ENCODE assay signal across 8 cellular contexts in genomic region chr7:94395141-94396041, GRCh38. TPM values are rescaled to one million over a fixed set of nuclear protein-coding genes. Genes with fewer than 3 reads are reported as not detected.
DNase-seq lines count a peak whose midpoint lies in the region; ATAC-seq, FAIRE-seq and TF ChIP-seq lines count a peak whose summit lies in the region.

No MANE protein-coding gene starts in this region.

- peaks cover 3% of the 10 kb centered on the region for H3K27me3 Mint-ChIP-seq in activated T-helper 2 cell treated with anti-CD3 and anti-CD28 coated beads, Interferon-gamma antibody, Interleukin-2, Interleukin-4, amounts not matched to agents 10 μg/mL and 5 μg/mL and 100 μg/mL, durations not matched to agents 14 hours and 24 hours and 36 hours (ENCODE audit: low read depth)

- H3K4me3 Mint-ChIP-seq in activated T-helper 2 cell treated with anti-CD3 and anti-CD28 coated beads, Interferon-gamma antibody, Interleukin-2, Interleukin-4, amounts not matched to agents 10 μg/mL and 5 μg/mL and 100 μg/mL, durations not matched to agents 14 hours and 24 hours and 36 hours (ENCODE audit: low read depth), result peak overlapping the region; percentile 70

- peak; percentile 90 for ATAC-seq in GM19372 (IDR thresholded peaks at IDR 0.05; ENCODE audit: low read depth, unreplicated experiment)
- peak; percentile 95 for ATAC-seq in HG03378 (IDR thresholded peaks at IDR 0.05; ENCODE audit: unreplicated experiment)
- ATAC-seq in pancreas, result peak; percentile 90 to 93 (median 91)

- intact Hi-C loops in activated T-helper 2 cell treated with anti-CD3 and anti-CD28 coated beads, Interferon-gamma antibody, Interleukin-2, Interleukin-4, amounts not matched to agents 10 μg/mL and 5 μg/mL and 100 μg/mL, durations not matched to agents 14 hours and 24 hours and 36 hours (cut with micrococcal nuclease), result loop anchor here (1.0 to 10.0 kb wide), 5 partner anchors 262 to 1151 kb away; partner anchors contain the start of gene SGCE
- intact Hi-C loops in pancreas (cut with DNase I), result loop anchor here in 1 of 3 donors (10.0 kb wide), 1 partner anchor 111 kb away; no protein-coding TSS in a partner anchor

- H3K27me3 ChIP-seq in pancreas, result peaks cover 0 to 5% (median 0%) of the 10 kb centered on the region in 4 donors

- no peaks in the 10 kb centered on the region for H3K4me1 ChIP-seq in pancreas

- H3K27ac ChIP-seq in pancreas, result peak overlapping the region in 3 of 4 donors; percentile 4 to 37 (median 27)

- H3K4me1 Mint-ChIP-seq in activated T-helper 2 cell treated with anti-CD3 and anti-CD28 coated beads, Interferon-gamma antibody, Interleukin-2, Interleukin-4, amounts not matched to agents 10 μg/mL and 5 μg/mL and 100 μg/mL, durations not matched to agents 14 hours and 24 hours and 36 hours (ENCODE audit: low read depth), result peaks cover 23% of the 10 kb centered on the region

- FAIRE-seq in pancreas (lab: Jason Lieb, UNC), result peak; percentile 79

- peak overlapping the region in 2 of 4 donors; percentile 12 to 22 for H3K4me3 ChIP-seq in pancreas

- peak; percentile 42 to 65 (median 58) for TF ChIP-seq CTCF in pancreas (IDR thresholded peaks at IDR 0.05)

- DNase-seq in DMS153 treated with DMSO at 0.1 percent for 48 hours (lab: John Stamatoyannopoulos, UW; ENCODE audit: unreplicated experiment) (peak; percentile 56), NCI-H460 (ENCODE audit: extremely low read depth, low read depth) (peak; percentile 48), glomerular visceral epithelial cell (ENCODE audit: extremely low spot score) (peak; percentile 74), pancreas (peak in 3 of 6 donors; percentile 30 to 61 (median 34))
- peak; percentile 35 for DNase-seq in activated T-helper 2 cell treated with anti-CD3 and anti-CD28 coated beads, Interferon-gamma antibody, Interleukin-2, Interleukin-4, amounts not matched to agents 10 μg/mL and 5 μg/mL and 100 μg/mL, durations not matched to agents 14 hours and 24 hours and 36 hours (ENCODE audit: low spot score)
- no peak for DNase-seq in activated CD4-positive, CD25-positive, alpha-beta regulatory T cell treated with anti-CD3 and anti-CD28 coated beads, Interleukin-2, amount 50 U/mL, for 72 hours

- H3K9me3 Mint-ChIP-seq in activated T-helper 2 cell treated with anti-CD3 and anti-CD28 coated beads, Interferon-gamma antibody, Interleukin-2, Interleukin-4, amounts not matched to agents 10 μg/mL and 5 μg/mL and 100 μg/mL, durations not matched to agents 14 hours and 24 hours and 36 hours, result no peaks in the 10 kb centered on the region

- no peaks in the 10 kb centered on the region for H3K9me3 ChIP-seq in pancreas

- H3K36me3 Mint-ChIP-seq in activated T-helper 2 cell treated with anti-CD3 and anti-CD28 coated beads, Interferon-gamma antibody, Interleukin-2, Interleukin-4, amounts not matched to agents 10 μg/mL and 5 μg/mL and 100 μg/mL, durations not matched to agents 14 hours and 24 hours and 36 hours (ENCODE audit: low read depth), result no peaks in the 10 kb centered on the region

- H3K36me3 ChIP-seq in pancreas, result no peaks in the 10 kb centered on the region

- no peak overlapping the region for H3K27ac Mint-ChIP-seq in activated T-helper 2 cell treated with anti-CD3 and anti-CD28 coated beads, Interferon-gamma antibody, Interleukin-2, Interleukin-4, amounts not matched to agents 10 μg/mL and 5 μg/mL and 100 μg/mL, durations not matched to agents 14 hours and 24 hours and 36 hours

- WGBS in pancreas, 2 donors, result 28 to 31% methylated on average over 14 of the region's 14 CpGs

RNA-seq across cellular contexts. Expression of gene COL1A2, which starts 0.7 kb away (rescaled TPM):
- not detected in 2 replicates for total RNA-seq in NCI-H460 (2014; rRNA removed; shearing (Covaris generic))
- not detected in 2 replicates for polyA plus RNA-seq in NCI-H460 (2014; cell fraction: nucleus; rRNA removed)
- 1.4 and 1.5 TPM in 2 replicates for total RNA-seq in activated T-helper 2 cell treated with anti-CD3 and anti-CD28 coated beads, Interferon-gamma antibody, Interleukin-2, Interleukin-4, amounts not matched to agents 10 μg/mL and 5 μg/mL and 100 μg/mL, durations not matched to agents 14 hours and 24 hours and 36 hours
- total RNA-seq in pancreas, result 100 to 1,000 TPM in 2 of 6 donors, 10 to 100 TPM in 4; 10.9 to 467 (median 43.0) TPM
- 10 to 100 TPM; 12.5 to 18.5 TPM for polyA plus RNA-seq in pancreas
